25 cellular contexts compared by ENCODE assay signal in the genomic region with DNA sequence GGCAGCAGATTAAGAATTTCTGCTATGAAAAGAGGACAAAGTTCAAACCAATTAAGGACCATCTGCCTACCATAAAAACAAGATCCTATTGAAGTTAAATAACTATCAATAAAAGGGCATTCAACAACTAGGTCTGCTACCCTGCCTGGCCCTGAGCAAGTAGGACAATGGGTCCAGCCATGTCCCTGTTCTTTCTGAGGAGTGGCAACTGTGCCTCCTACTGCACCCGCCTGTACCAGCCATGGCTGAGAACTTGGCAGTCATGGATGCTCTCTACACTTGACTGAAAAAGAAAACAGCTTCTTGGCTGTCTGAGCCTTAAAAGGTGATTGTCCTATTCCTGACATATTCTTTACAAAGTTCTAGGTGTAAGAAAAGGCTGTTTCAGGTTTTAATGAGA.
"Had no signal": no experiment of that assay in that cellular context is flagged by ENCODE, and none has a peak within 500 bp of the region (broad histone marks: within the 10 kb centered on the region; RNA-seq: fewer than 3 reads in every experiment).

No MANE protein-coding gene starts in this region.

- H3K9me3 ChIP-seq: lower lobe of right lung, spleen, testis, upper lobe of left lung had no signal

- H3K36me3 Mint-ChIP-seq: activated naive CD4-positive, alpha-beta T cell treated with anti-CD3 and anti-CD28 coated beads, Interleukin-2, amount 50 U/mL, for 72 hours; brain; naive thymus-derived CD4-positive, alpha-beta T cell; WTC11 had no signal

- H3K4me1 ChIP-seq: testis had no signal

- H3K27me3 ChIP-seq: spleen, testis, upper lobe of left lung had no signal

- H3K36me3 ChIP-seq: lower lobe of right lung, spleen, upper lobe of left lung had no signal

- H3K27ac Mint-ChIP-seq: activated CD4-positive, alpha-beta T cell treated with anti-CD3 and anti-CD28 coated beads for 36 hours; activated naive CD4-positive, alpha-beta T cell treated with anti-CD3 and anti-CD28 coated beads, Interleukin-2, amount 50 U/mL, for 72 hours; activated T-cell treated with anti-CD3 and anti-CD28 coated beads, Interleukin-2, amount 50 U/mL, for 24 hours; activated T-helper 17 cell treated with anti-CD3 and anti-CD28 coated beads, Interleukin-2, amount 50 U/mL, for 72 hours; dendritic cell treated with granulocyte-macrophage colony-stimulating factor and Interleukin-4, amounts not matched to agents 40 ng/mL and 50 ng/mL, for 4 days; naive thymus-derived CD4-positive, alpha-beta T cell; WTC11 had no signal

- DNase-seq: activated CD4-positive, alpha-beta T cell treated with anti-CD3 and anti-CD28 coated beads for 36 hours; activated CD4-positive, alpha-beta T cell treated with anti-CD3 and anti-CD28 coated beads, Interleukin-2, amount 50 U/mL, for 4 hours; activated CD8-positive, alpha-beta memory T cell treated with anti-CD3 and anti-CD28 coated beads for 24 hours; activated CD8-positive, alpha-beta memory T cell treated with anti-CD3 and anti-CD28 coated beads, Interleukin-2, amount 50 U/mL, for 4 hours; activated T-cell treated with anti-CD3 and anti-CD28 coated beads, Interleukin-2, amount 50 U/mL, for 24 hours; aorta; effector CD8-positive, alpha-beta T cell; erythroblast; kidney; lower lobe of right lung; naive thymus-derived CD4-positive, alpha-beta T cell; occipital lobe; retina; spleen; stimulated activated CD4-positive, alpha-beta T cell treated with anti-CD3 and anti-CD28 coated beads, Interleukin-4, amount 100 ng/mL, for 1 hour; stimulated activated naive CD4-positive, alpha-beta T cell; testis; upper lobe of left lung had no signal

- H3K4me3 ChIP-seq: lower lobe of right lung, spleen, testis, upper lobe of left lung had no signal

- H3K27me3 Mint-ChIP-seq: brain; dendritic cell treated with granulocyte-macrophage colony-stimulating factor and Interleukin-4, amounts not matched to agents 40 ng/mL and 50 ng/mL, for 4 days had no signal

- H3K4me3 Mint-ChIP-seq: activated CD4-positive, alpha-beta T cell treated with anti-CD3 and anti-CD28 coated beads for 36 hours; activated T-cell treated with anti-CD3 and anti-CD28 coated beads, Interleukin-2, amount 50 U/mL, for 24 hours; activated T-helper 17 cell treated with anti-CD3 and anti-CD28 coated beads, Interleukin-2, amount 50 U/mL, for 72 hours; brain; dendritic cell treated with granulocyte-macrophage colony-stimulating factor and Interleukin-4, amounts not matched to agents 40 ng/mL and 50 ng/mL, for 4 days; naive thymus-derived CD4-positive, alpha-beta T cell; neural crest cell; WTC11 had no signal

- H3K27ac ChIP-seq: lower lobe of right lung, testis, upper lobe of left lung had no signal

- H3K9me3 Mint-ChIP-seq: activated naive CD4-positive, alpha-beta T cell treated with anti-CD3 and anti-CD28 coated beads, Interleukin-2, amount 50 U/mL, for 72 hours; activated T-cell treated with anti-CD3 and anti-CD28 coated beads, Interleukin-2, amount 50 U/mL, for 24 hours; activated T-helper 17 cell treated with anti-CD3 and anti-CD28 coated beads, Interleukin-2, amount 50 U/mL, for 72 hours; brain; dendritic cell treated with granulocyte-macrophage colony-stimulating factor and Interleukin-4, amounts not matched to agents 40 ng/mL and 50 ng/mL, for 4 days; neural crest cell; WTC11 had no signal

- ATAC-seq: activated CD4-positive, alpha-beta T cell treated with anti-CD3 and anti-CD28 coated beads for 36 hours; activated naive CD4-positive, alpha-beta T cell treated with anti-CD3 and anti-CD28 coated beads, Interleukin-2, amount 50 U/mL, for 72 hours; activated T-helper 17 cell treated with anti-CD3 and anti-CD28 coated beads, Interleukin-2, amount 50 U/mL, for 72 hours; left lobe of liver; lower lobe of right lung; naive thymus-derived CD4-positive, alpha-beta T cell; WTC11 had no signal
